Comparison of ENCODE assay signal across 21 cellular contexts in genomic region chr10:48241301-48241700, GRCh38. TPM values are rescaled to one million over a fixed set of nuclear protein-coding genes. Genes with fewer than 3 reads are reported as not detected.
"Had no signal": no experiment of that assay in that cellular context is flagged by ENCODE, and none has a peak within 500 bp of the region (broad histone marks: within the 10 kb centered on the region; RNA-seq: fewer than 3 reads in every experiment).

No MANE protein-coding gene starts in this region.

- H3K9me3 Mint-ChIP-seq: memory B cell; natural killer cell; stimulated activated memory B cell treated with anti-CD40 and anti-IgM and Interleukin-4, amounts not matched to agents 10 μg/mL and 1 μg/mL and 100 μg/mL, for 72 hours had no signal

- H3K79me2 ChIP-seq: parathyroid adenoma had no signal

- H3K27ac Mint-ChIP-seq: memory B cell; natural killer cell; stimulated activated memory B cell treated with anti-CD40 and anti-IgM and Interleukin-4, amounts not matched to agents 10 μg/mL and 1 μg/mL and 100 μg/mL, for 72 hours had no signal

- DNase-seq: dorsolateral prefrontal cortex; effector CD4-positive, alpha-beta T cell; foreskin fibroblast; gastrocnemius medialis; natural killer cell; spleen; stimulated activated CD4-positive, alpha-beta T cell treated with anti-CD3 and anti-CD28 coated beads, Interleukin-4, amount 100 ng/mL, for 4 hours; stimulated activated naive CD8-positive, alpha-beta T cell treated with anti-CD3 and anti-CD28 coated beads, Interleukin-15, Interleukin-2, amounts not matched to agents 100 U/mL and 50 U/mL, for 24 hours; substantia nigra; testis; tibial artery; upper lobe of left lung had no signal

- H3K27ac ChIP-seq: dorsolateral prefrontal cortex, gastrocnemius medialis, neutrophil, parathyroid adenoma, skin epidermis, spleen, testis, tibial artery, upper lobe of left lung had no signal

- H3K9me3 ChIP-seq: gastrocnemius medialis, neutrophil, spleen, testis, tibial artery, upper lobe of left lung had no signal

- H2AFZ ChIP-seq: parathyroid adenoma had no signal

- H3K36me3 Mint-ChIP-seq: memory B cell; natural killer cell; stimulated activated memory B cell treated with anti-CD40 and anti-IgM and Interleukin-4, amounts not matched to agents 10 μg/mL and 1 μg/mL and 100 μg/mL, for 72 hours had no signal

- H3K4me3 Mint-ChIP-seq: memory B cell; natural killer cell; stimulated activated memory B cell treated with anti-CD40 and anti-IgM and Interleukin-4, amounts not matched to agents 10 μg/mL and 1 μg/mL and 100 μg/mL, for 72 hours had no signal

- H3K4me3 ChIP-seq: dorsolateral prefrontal cortex, gastrocnemius medialis, lung, skin epidermis, spleen, testis, tibial artery, upper lobe of left lung had no signal

- H3K4me1 Mint-ChIP-seq: memory B cell; natural killer cell; stimulated activated memory B cell treated with anti-CD40 and anti-IgM and Interleukin-4, amounts not matched to agents 10 μg/mL and 1 μg/mL and 100 μg/mL, for 72 hours had no signal

- H3K4me1 ChIP-seq: gastrocnemius medialis, parathyroid adenoma, spleen, testis, tibial artery, upper lobe of left lung had no signal

- H3K36me3 ChIP-seq: gastrocnemius medialis, neutrophil, spleen, tibial artery, upper lobe of left lung had no signal

- ATAC-seq: gastrocnemius medialis; natural killer cell; stimulated activated memory B cell treated with anti-CD40 and anti-IgM and Interleukin-4, amounts not matched to agents 10 μg/mL and 1 μg/mL and 100 μg/mL, for 72 hours; stimulated activated naive CD8-positive, alpha-beta T cell treated with anti-CD3 and anti-CD28 coated beads, Interleukin-15, Interleukin-2, amounts not matched to agents 100 U/mL and 50 U/mL, for 24 hours had no signal

- H3K9ac ChIP-seq: parathyroid adenoma had no signal

- H3K27me3 ChIP-seq: dorsolateral prefrontal cortex, gastrocnemius medialis, spleen, testis, tibial artery, upper lobe of left lung had no signal

RNA-seq across cellular contexts. Expression of gene FRMPD2, which starts 33.2 kb away (rescaled TPM):
- total RNA-seq: gastrocnemius medialis, glomerular endothelial cell, mononuclear cell, omental fat pad had no signal
